Comparison of ENCODE assay signal across 12 cellular contexts in genomic region chr7:18498327-18498726, GRCh38. TPM values are rescaled to one million over a fixed set of nuclear protein-coding genes. Genes with fewer than 3 reads are reported as not detected.
DNase-seq lines count a peak whose midpoint lies in the region; ATAC-seq, FAIRE-seq and TF ChIP-seq lines count a peak whose summit lies in the region.
"Had no signal": no experiment of that assay in that cellular context is flagged by ENCODE, and none has a peak within 500 bp of the region (broad histone marks: within the 10 kb centered on the region; RNA-seq: fewer than 3 reads in every experiment).

No MANE protein-coding gene starts in this region.

- H3K27me3 Mint-ChIP-seq in CD4-positive, CD25-positive, alpha-beta regulatory T cell, result no peaks in the 10 kb centered on the region
- no peaks in the 10 kb centered on the region for H3K27me3 Mint-ChIP-seq in activated B cell treated with CpG ODN at 0.5 μM for 24 hours
- H3K27me3 Mint-ChIP-seq in activated CD4-positive, alpha-beta T cell treated with anti-CD3 and anti-CD28 coated beads for 36 hours, result peaks cover 11% of the 10 kb centered on the region

- no peaks in the 10 kb centered on the region for H3K36me3 Mint-ChIP-seq in CD4-positive, CD25-positive, alpha-beta regulatory T cell
- peaks cover 31% of the 10 kb centered on the region for H3K36me3 Mint-ChIP-seq in activated B cell treated with CpG ODN at 0.5 μM for 24 hours (ENCODE audit: low read depth)
- H3K36me3 Mint-ChIP-seq in activated CD4-positive, alpha-beta T cell treated with anti-CD3 and anti-CD28 coated beads for 36 hours (ENCODE audit: low read depth), result no peaks in the 10 kb centered on the region

- H4K20me1 ChIP-seq in hepatocyte (ENCODE audit: insufficient read depth, poor library complexity, severe bottlenecking), result no peaks in the 10 kb centered on the region

- H3K79me2 ChIP-seq in hepatocyte, result no peaks in the 10 kb centered on the region

- H3K9me3 Mint-ChIP-seq in CD4-positive, CD25-positive, alpha-beta regulatory T cell, result no peaks in the 10 kb centered on the region
- no peaks in the 10 kb centered on the region for H3K9me3 Mint-ChIP-seq in activated B cell treated with CpG ODN at 0.5 μM for 24 hours
- no peaks in the 10 kb centered on the region for H3K9me3 Mint-ChIP-seq in activated CD4-positive, alpha-beta T cell treated with anti-CD3 and anti-CD28 coated beads for 36 hours (ENCODE audit: low read depth)

- no peaks in the 10 kb centered on the region for H3K9me3 ChIP-seq in CD4-positive, CD25-positive, alpha-beta regulatory T cell (ENCODE audit: control insufficient read depth in 2 of 2, low read length in 2 of 2)
- H3K9me3 ChIP-seq in neuron (ENCODE audit: low read length) (no peaks in the 10 kb centered on the region), hepatocyte (ENCODE audit: low read depth) (no peaks in the 10 kb centered on the region)
- H3K9me3 ChIP-seq: body of pancreas had no signal

- H3K9me2 ChIP-seq in hepatocyte (replicated peaks; ENCODE audit: insufficient read depth), result no peaks in the 10 kb centered on the region

- DNase-seq in CD4-positive, CD25-positive, alpha-beta regulatory T cell, result no peak
- DNase-seq in GM19239 (ENCODE audit: insufficient read length, low spot score) (no peak), activated B cell treated with CpG ODN at 0.5 μM for 24 hours (no peak), hepatocyte (ENCODE audit: low spot score) (no peak), NCI-H1694 treated with DMSO at 0.1 percent for 48 hours (lab: John Stamatoyannopoulos, UW) (no peak)
- no peak for DNase-seq in activated CD4-positive, alpha-beta T cell treated with anti-CD3 and anti-CD28 coated beads for 36 hours
- DNase-seq: activated CD4-positive, CD25-positive, alpha-beta regulatory T cell; body of pancreas; DMS79; occipital lobe had no signal

- no peak overlapping the region for H3K27ac Mint-ChIP-seq in CD4-positive, CD25-positive, alpha-beta regulatory T cell
- H3K27ac Mint-ChIP-seq in activated B cell treated with CpG ODN at 0.5 μM for 24 hours, result peak overlapping the region; percentile 95
- H3K27ac Mint-ChIP-seq in activated CD4-positive, alpha-beta T cell treated with anti-CD3 and anti-CD28 coated beads for 36 hours, result no peak overlapping the region

- H3K4me1 Mint-ChIP-seq in CD4-positive, CD25-positive, alpha-beta regulatory T cell, result peaks cover 0 to 13% (median 3%) of the 10 kb centered on the region in 4 donors
- H3K4me1 Mint-ChIP-seq in activated B cell treated with CpG ODN at 0.5 μM for 24 hours, result peaks cover 73% of the 10 kb centered on the region
- peaks cover 14% of the 10 kb centered on the region for H3K4me1 Mint-ChIP-seq in activated CD4-positive, alpha-beta T cell treated with anti-CD3 and anti-CD28 coated beads for 36 hours

- no peak for ATAC-seq in CD4-positive, CD25-positive, alpha-beta regulatory T cell (ENCODE audit: low read depth in 2 of 2)
- ATAC-seq in activated B cell treated with CpG ODN at 0.5 μM for 24 hours (ENCODE audit: low read depth), result no peak
- no peak for ATAC-seq in activated CD4-positive, alpha-beta T cell treated with anti-CD3 and anti-CD28 coated beads for 36 hours
- ATAC-seq: body of pancreas, HepG2 had no signal

- H3K36me3 ChIP-seq in CD4-positive, CD25-positive, alpha-beta regulatory T cell (ENCODE audit: control insufficient read depth, insufficient read depth, low read length), result no peaks in the 10 kb centered on the region
- H3K36me3 ChIP-seq in neuron (ENCODE audit: insufficient read depth, low read length) (no peaks in the 10 kb centered on the region), hepatocyte (replicated peaks; ENCODE audit: insufficient read depth, low read depth) (no peaks in the 10 kb centered on the region)

- H3K4me1 ChIP-seq in CD4-positive, CD25-positive, alpha-beta regulatory T cell (ENCODE audit: control insufficient read depth, insufficient read depth, low read length, poor library complexity, severe bottlenecking), result peaks cover 3% of the 10 kb centered on the region
- H3K4me1 ChIP-seq in neuron (ENCODE audit: insufficient read depth, low read length), result peaks cover 32% of the 10 kb centered on the region
- H3K4me1 ChIP-seq in hepatocyte (ENCODE audit: insufficient read depth), result no peaks in the 10 kb centered on the region

- peak overlapping the region; percentile 1 for H3K27ac ChIP-seq in CD4-positive, CD25-positive, alpha-beta regulatory T cell (ENCODE audit: insufficient read depth, low read length, poor library complexity, severe bottlenecking)
- H3K27ac ChIP-seq in hepatocyte, result no peak overlapping the region
- H3K27ac ChIP-seq: body of pancreas had no signal

- FAIRE-seq in GM19239 (lab: Jason Lieb, UNC), result peak; percentile 35
- FAIRE-seq: HepG2 had no signal

- POLR2A ChIA-PET in activated B cell treated with CpG ODN at 0.5 μM for 24 hours (lab: Charles Lee), result interaction anchor here (1.8 to 5.8 kb wide), 8 partner anchors 8 to 74 kb away, joined by 4 to 117 read pairs (median 26); no protein-coding TSS in a partner anchor
- POLR2A ChIA-PET in activated CD4-positive, alpha-beta T cell treated with anti-CD3 and anti-CD28 coated beads for 36 hours (lab: Charles Lee), result interaction anchor here (0.5 kb wide), 1 partner anchor 19 kb away, joined by 5 read pairs; no protein-coding TSS in a partner anchor

- no peaks in the 10 kb centered on the region for H3K27me3 ChIP-seq in CD4-positive, CD25-positive, alpha-beta regulatory T cell (ENCODE audit: control insufficient read depth, insufficient read depth, low read length)
- H3K27me3 ChIP-seq in neuron (ENCODE audit: insufficient read depth, low read length) (no peaks in the 10 kb centered on the region), hepatocyte (peaks cover 3% of the 10 kb centered on the region)
- H3K27me3 ChIP-seq: body of pancreas had no signal

- intact Hi-C loops in activated B cell treated with CpG ODN at 0.5 μM for 24 hours (cut with micrococcal nuclease), result loop anchor here (5.0 to 10.0 kb wide), 4 partner anchors 169 to 1719 kb away; partner anchors contain the start of genes MACC1 and SNX13
- intact Hi-C loops in activated CD4-positive, alpha-beta T cell treated with anti-CD3 and anti-CD28 coated beads for 36 hours (cut with DNase I, micrococcal nuclease), result no loop called here

- TF ChIP-seq CTCF in activated B cell treated with CpG ODN at 0.5 μM for 24 hours (IDR thresholded peaks at IDR 0.05), result no peak
- TF ChIP-seq CTCF in hepatocyte (IDR thresholded peaks at IDR 0.05; ENCODE audit: poor library complexity), result no peak

- peak overlapping the region; percentile 51 for H3K4me3 ChIP-seq in CD4-positive, CD25-positive, alpha-beta regulatory T cell (ENCODE audit: low read depth, low read length)
- peak overlapping the region; percentile 88 for H3K4me3 ChIP-seq in neuron (ENCODE audit: low read length)
- no peak overlapping the region for H3K4me3 ChIP-seq in hepatocyte
- H3K4me3 ChIP-seq: body of pancreas had no signal

- no peak overlapping the region for H2AFZ ChIP-seq in neuron (ENCODE audit: low read depth, low read length)
- no peak overlapping the region for H2AFZ ChIP-seq in hepatocyte

- CTCF ChIA-PET in activated B cell treated with CpG ODN at 0.5 μM for 24 hours (lab: Charles Lee), result interaction anchor here (1.6 to 4.2 kb wide), 7 partner anchors 10 to 168 kb away, joined by 5 to 32 read pairs (median 9); no protein-coding TSS in a partner anchor
- CTCF ChIA-PET in activated CD4-positive, alpha-beta T cell treated with anti-CD3 and anti-CD28 coated beads for 36 hours (lab: Charles Lee), result interaction anchor here (0.9 kb wide), 1 partner anchor 10 kb away, joined by 4 read pairs; no protein-coding TSS in a partner anchor

- H3K4me2 ChIP-seq in hepatocyte, result no peak overlapping the region

- peak overlapping the region in 3 of 4 donors; percentile 66 to 88 (median 73) for H3K4me3 Mint-ChIP-seq in CD4-positive, CD25-positive, alpha-beta regulatory T cell
- H3K4me3 Mint-ChIP-seq in activated B cell treated with CpG ODN at 0.5 μM for 24 hours, result peak overlapping the region; percentile 95
- no peak overlapping the region for H3K4me3 Mint-ChIP-seq in activated CD4-positive, alpha-beta T cell treated with anti-CD3 and anti-CD28 coated beads for 36 hours

- WGBS in hepatocyte (ENCODE audit: low lambda C conversion rate, missing lambda C conversion rate), result 88% methylated on average over 2 of the region's 2 CpGs

RNA-seq across cellular contexts. Expression of gene HDAC9, which starts 2.8 kb away (rescaled TPM):
- total RNA-seq in CD4-positive, CD25-positive, alpha-beta regulatory T cell, result 10.4 TPM
- polyA plus RNA-seq in CD4-positive, CD25-positive, alpha-beta regulatory T cell, result 10 to 100 TPM in 2 of 4 donors, 1 to 10 TPM in 2; 4.1 to 23.7 (median 10.1) TPM
- total RNA-seq in activated B cell treated with CpG ODN at 0.5 μM for 24 hours (136 and 149 TPM in 2 replicates), hepatocyte (6.7 and 9.4 TPM in 2 replicates)
- 3.7 and 5.8 TPM in 2 replicates for polyA plus RNA-seq in hepatocyte
- under 1 TPM; 0.69 to 0.94 TPM for total RNA-seq in activated CD4-positive, alpha-beta T cell treated with anti-CD3 and anti-CD28 coated beads for 36 hours

Comparison
In these comparisons a context has a peak if more than half of its experiments do, and no peak if none do; other contexts are left out.
1. RNA of gene HDAC9, which starts 2.8 kb away (total RNA-seq): 136 to 149 TPM in activated B cell treated with CpG ODN at 0.5 μM for 24 hours; 10.4 TPM in CD4-positive, CD25-positive, alpha-beta regulatory T cell (single experiment), 6.7 to 9.4 TPM in hepatocyte and 0.69 to 0.94 TPM in activated CD4-positive, alpha-beta T cell treated with anti-CD3 and anti-CD28 coated beads for 36 hours; every median in the first group is over 10 times any median in the second.